In the genomic region with DNA sequence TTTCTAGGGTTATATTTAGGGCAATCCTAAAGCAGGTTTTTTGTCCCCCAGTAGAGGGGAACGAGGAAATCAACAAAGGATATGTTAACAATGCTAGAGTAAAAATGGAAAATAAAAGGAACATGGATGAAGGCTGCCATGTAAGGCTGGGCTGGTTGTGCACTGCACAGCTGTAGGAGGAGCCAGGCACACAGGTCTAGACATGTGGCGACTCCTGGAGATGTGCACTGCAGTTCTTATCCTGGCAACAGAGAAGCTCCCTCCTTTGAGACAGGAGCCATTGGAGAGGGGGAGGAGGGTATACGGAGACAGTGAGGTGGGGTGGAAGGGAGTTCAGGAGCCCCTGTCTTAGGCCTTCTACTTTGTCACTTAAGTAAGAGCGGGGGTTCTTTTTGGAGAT, we compare ENCODE assay signal across 15 cellular contexts.
A peak's percentile ranks its signal among the peaks of the same experiment; 100 is the strongest.
DNase-seq lines count a peak whose midpoint lies in the region; ATAC-seq, FAIRE-seq and TF ChIP-seq lines count a peak whose summit lies in the region.
"Had no signal": no experiment of that assay in that cellular context is flagged by ENCODE, and none has a peak within 500 bp of the region (broad histone marks: within the 10 kb centered on the region; RNA-seq: fewer than 3 reads in every experiment).

No MANE protein-coding gene starts in this region.

- H3K36me3 ChIP-seq in K562 (ENCODE audit: control insufficient read depth, insufficient read depth, low read length) = no peaks in the 10 kb centered on the region
- H3K36me3 ChIP-seq: BLaER1 treated with 17β-estradiol and CSF1 and Interleukin-3, amounts not matched to agents 10 nM and 100 nM; HAP-1 had no signal

- no peaks in the 10 kb centered on the region for H3K9me3 ChIP-seq in K562 (replicated peaks; ENCODE audit: control insufficient read depth, insufficient read depth, low read depth, low read length)
- H3K9me3 ChIP-seq: BLaER1 treated with 17β-estradiol and CSF1 and Interleukin-3, amounts not matched to agents 10 nM and 100 nM; HAP-1 had no signal

- TF ChIP-seq EP300 in K562 (IDR thresholded peaks at IDR 0.05; ENCODE audit: low read length) = no peak

- H3K4me3 ChIP-seq in K562 (no peak overlapping the region), epithelial cell of esophagus (ENCODE audit: low read length) (no peak overlapping the region)
- H3K4me3 ChIP-seq: BLaER1 treated with 17β-estradiol and CSF1 and Interleukin-3, amounts not matched to agents 10 nM and 100 nM; GM23248; HAP-1 had no signal

- H3K27me3 ChIP-seq in K562 (ENCODE audit: control insufficient read depth in 2 of 2, insufficient read depth in 2 of 2, low read length in 2 of 2) = peaks cover 12 to 47% of the 10 kb centered on the region in 2 experiments; a peak in 4 of 5 replicates
- H3K27me3 ChIP-seq: BLaER1 treated with 17β-estradiol and CSF1 and Interleukin-3, amounts not matched to agents 10 nM and 100 nM had no signal

- H2AFZ ChIP-seq in K562 (ENCODE audit: low read depth, low read length) = no peak overlapping the region
- H2AFZ ChIP-seq: GM23248 had no signal

- FAIRE-seq in K562 (lab: Jason Lieb, UNC) = peak; percentile 11
- FAIRE-seq: G401.6, GM12891, GM19239 had no signal

- no peak for TF ChIP-seq CTCF in K562 (IDR thresholded peaks at IDR 0.05 in 2 of 3, conservative IDR thresholded peaks at IDR 0.05 in 1 of 3; ENCODE audit: insufficient read depth in 2 of 3, low read depth in 1 of 3, low read length in 3 of 3)
- TF ChIP-seq CTCF in epithelial cell of esophagus (IDR thresholded peaks at IDR 0.05; ENCODE audit: insufficient read depth, low read depth, low read length, missing control alignments) = no peak

- no peak overlapping the region for H3K9ac ChIP-seq in K562 (ENCODE audit: insufficient read depth in 1 of 2, low read depth in 2 of 2, low read length in 2 of 2)
- H3K9ac ChIP-seq: BLaER1 treated with 17β-estradiol and CSF1 and Interleukin-3, amounts not matched to agents 10 nM and 100 nM; GM23248 had no signal

- CTCF ChIA-PET in K562 (lab: Yijun Ruan, JAX; ENCODE audit: low intra/inter-chr PET ratio) = no interaction called here

- H3K4me2 ChIP-seq in K562 (ENCODE audit: insufficient read depth, low read length) = no peak overlapping the region
- H3K4me2 ChIP-seq: BLaER1 treated with 17β-estradiol and CSF1 and Interleukin-3, amounts not matched to agents 10 nM and 100 nM had no signal

- no peak for TF ChIP-seq POLR2A in K562 (conservative IDR thresholded peaks at IDR 0.05)

- H3K4me1 ChIP-seq in K562 (replicated peaks in 1 of 2; ENCODE audit: control insufficient read depth in 2 of 2, insufficient read depth in 2 of 2, low read length in 2 of 2) = no peaks in the 10 kb centered on the region
- H3K4me1 ChIP-seq: BLaER1 treated with 17β-estradiol and CSF1 and Interleukin-3, amounts not matched to agents 10 nM and 100 nM; HAP-1 had no signal

- BruUV-seq in K562 (replicated peaks; lab: Mats Ljungman, UMichigan) = no TSS peak

- ATAC-seq in K562 (peak; percentile 74), left ventricle myocardium superior (no peak), GM19463 (IDR thresholded peaks at IDR 0.05; ENCODE audit: unreplicated experiment) (no peak)
- ATAC-seq: CD8-positive, alpha-beta T cell had no signal

- H3K9me1 ChIP-seq in K562 (ENCODE audit: control insufficient read depth, insufficient read depth, low read length) = no peaks in the 10 kb centered on the region

- 2% methylated on average over 4 of the region's 4 CpGs for WGBS in K562 (ENCODE audit: insufficient coverage, low coverage, missing lambda C conversion rate)

- DNase-seq in NCI-H510A treated with DMSO at 0.1 percent for 48 hours (lab: John Stamatoyannopoulos, UW) (peak; percentile 6), NCI-H510A (lab: John Stamatoyannopoulos, UW) (no peak), K562 (ENCODE audit: extremely low read depth in 1 of 4, low spot score in 3 of 4) (no peak), epithelial cell of esophagus (ENCODE audit: low read depth) (peak; percentile 48), left ventricle myocardium superior (no peak)
- DNase-seq: Calu3; CD8-positive, alpha-beta T cell; GM23248 had no signal

- H4K20me1 ChIP-seq in K562 (replicated peaks; ENCODE audit: control insufficient read depth, insufficient read depth, low read length) = no peaks in the 10 kb centered on the region
- H4K20me1 ChIP-seq: BLaER1 treated with 17β-estradiol and CSF1 and Interleukin-3, amounts not matched to agents 10 nM and 100 nM had no signal

- H3K27ac ChIP-seq in K562 (ENCODE audit: extremely low read depth, low read depth, low read length) = no peak overlapping the region
- H3K27ac ChIP-seq: BLaER1 treated with 17β-estradiol and CSF1 and Interleukin-3, amounts not matched to agents 10 nM and 100 nM; GM23248; HL-60 had no signal

- no peak for TF ChIP-seq RAD21 in K562 (CRISPR knock-in tag; conservative IDR thresholded peaks at IDR 0.05 in 1 of 2, IDR thresholded peaks at IDR 0.05 in 1 of 2)

- intact Hi-C loops in K562 (cut with micrococcal nuclease) (no loop called here), left ventricle myocardium superior (cut with micrococcal nuclease) (no loop called here)

- in situ Hi-C loops in K562 (cut with MboI) = no loop called here

- H3K79me2 ChIP-seq in K562 (ENCODE audit: control insufficient read depth, insufficient read depth, low read length) = no peaks in the 10 kb centered on the region

- POLR2A ChIA-PET in K562 (lab: Yijun Ruan, JAX) = interaction anchor here (0.6 to 1.0 kb wide), 4 partner anchors 13 to 351 kb away, joined by 3 read pairs; no protein-coding TSS in a partner anchor

TF ChIP-seq in K562, 482 proteins besides CTCF, POLR2A, EP300 and RAD21:
- TF ChIP-seq, protein P1, sequence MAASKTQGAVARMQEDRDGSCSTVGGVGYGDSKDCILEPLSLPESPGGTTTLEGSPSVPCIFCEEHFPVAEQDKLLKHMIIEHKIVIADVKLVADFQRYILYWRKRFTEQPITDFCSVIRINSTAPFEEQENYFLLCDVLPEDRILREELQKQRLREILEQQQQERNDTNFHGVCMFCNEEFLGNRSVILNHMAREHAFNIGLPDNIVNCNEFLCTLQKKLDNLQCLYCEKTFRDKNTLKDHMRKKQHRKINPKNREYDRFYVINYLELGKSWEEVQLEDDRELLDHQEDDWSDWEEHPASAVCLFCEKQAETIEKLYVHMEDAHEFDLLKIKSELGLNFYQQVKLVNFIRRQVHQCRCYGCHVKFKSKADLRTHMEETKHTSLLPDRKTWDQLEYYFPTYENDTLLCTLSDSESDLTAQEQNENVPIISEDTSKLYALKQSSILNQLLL (CRISPR knock-in tag; IDR thresholded peaks at IDR 0.05; ENCODE audit: borderline replicate concordance) = no peak
- no peak for TF ChIP-seq SIX5 (IDR thresholded peaks at IDR 0.05; ENCODE audit: borderline replicate concordance in 1 of 2, insufficient read depth in 1 of 2, low read depth in 1 of 2, low read length in 2 of 2)
- no peak for TF ChIP-seq L3MBTL2 (IDR thresholded peaks at IDR 0.05)
- no peak for TF ChIP-seq KDM5B (IDR thresholded peaks at IDR 0.05; ENCODE audit: insufficient replicate concordance, low read depth, low read length)

Comparison
In these comparisons a context has a peak if more than half of its experiments do, and no peak if none do; other contexts are left out.
1. DNase-seq: peak in NCI-H510A treated with DMSO at 0.1 percent for 48 hours (single experiment) and epithelial cell of esophagus (single experiment); none in NCI-H510A (single experiment), K562 (0 of 4) and left ventricle myocardium superior (single experiment).